In genomic region chr16:28292731-28293588, GRCh38 we compare ENCODE assay signal across 8 cellular contexts. TPM values are rescaled to one million over a fixed set of nuclear protein-coding genes. Genes with fewer than 3 reads are reported as not detected.
DNase-seq lines count a peak whose midpoint lies in the region; ATAC-seq and TF ChIP-seq lines count a peak whose summit lies in the region.

No MANE protein-coding gene starts in this region.

- H3K27ac Mint-ChIP-seq in activated naive CD8-positive, alpha-beta T cell treated with anti-CD3 and anti-CD28 coated beads, Interleukin-2, amount 50 U/mL, for 24 hours = no peak overlapping the region

- H3K27me3 ChIP-seq in testis = no peaks in the 10 kb centered on the region

- peaks cover 61% of the 10 kb centered on the region for H3K4me1 Mint-ChIP-seq in activated naive CD8-positive, alpha-beta T cell treated with anti-CD3 and anti-CD28 coated beads, Interleukin-2, amount 50 U/mL, for 24 hours

- DNase-seq in NCI-H2081 (lab: John Stamatoyannopoulos, UW) (peak; percentile 77 to 83), NCI-H2081 treated with DMSO at 0.1 percent for 48 hours (lab: John Stamatoyannopoulos, UW) (no peak), NCI-H146 treated with DMSO at 0.1 percent for 48 hours (lab: John Stamatoyannopoulos, UW; ENCODE audit: unreplicated experiment) (peak; percentile 90), kidney tubule cell (ENCODE audit: low spot score) (peak; percentile 16), testis (no peak), SW480 (ENCODE audit: low spot score) (no peak)
- no peak for DNase-seq in activated naive CD8-positive, alpha-beta T cell treated with anti-CD3 and anti-CD28 coated beads, Interleukin-2, amount 50 U/mL, for 24 hours

- no peak for ATAC-seq in activated naive CD8-positive, alpha-beta T cell treated with anti-CD3 and anti-CD28 coated beads, Interleukin-2, amount 50 U/mL, for 24 hours
- ATAC-seq in HG03095 (IDR thresholded peaks at IDR 0.05; ENCODE audit: unreplicated experiment) = no peak

- H3K4me1 ChIP-seq in testis = peaks cover 12% of the 10 kb centered on the region

- WGBS in testis, 2 donors = 0 to 2% methylated on average over 1 to 40 of the region's 60 CpGs

- intact Hi-C loops in testis (cut with DNase I; ENCODE audit: low total_unique reads) = no loop called here

- H3K4me3 ChIP-seq in testis = peak overlapping the region; percentile 47 to 49

- no peaks in the 10 kb centered on the region for H3K9me3 ChIP-seq in testis

- H3K27me3 Mint-ChIP-seq in activated naive CD8-positive, alpha-beta T cell treated with anti-CD3 and anti-CD28 coated beads, Interleukin-2, amount 50 U/mL, for 24 hours = no peaks in the 10 kb centered on the region

- H3K4me3 Mint-ChIP-seq in activated naive CD8-positive, alpha-beta T cell treated with anti-CD3 and anti-CD28 coated beads, Interleukin-2, amount 50 U/mL, for 24 hours = peak overlapping the region; percentile 83

- no peak overlapping the region for H3K27ac ChIP-seq in testis

- H3K36me3 ChIP-seq in testis (ENCODE audit: low read depth, missing control alignments) = no peaks in the 10 kb centered on the region

- TF ChIP-seq POLR2A in testis (IDR thresholded peaks at IDR 0.05) = no peak

- H3K36me3 Mint-ChIP-seq in activated naive CD8-positive, alpha-beta T cell treated with anti-CD3 and anti-CD28 coated beads, Interleukin-2, amount 50 U/mL, for 24 hours (ENCODE audit: low read depth) = no peaks in the 10 kb centered on the region

- no peak for TF ChIP-seq CTCF in testis (IDR thresholded peaks at IDR 0.05)

- no peaks in the 10 kb centered on the region for H3K9me3 Mint-ChIP-seq in activated naive CD8-positive, alpha-beta T cell treated with anti-CD3 and anti-CD28 coated beads, Interleukin-2, amount 50 U/mL, for 24 hours

RNA-seq across cellular contexts. Expression of gene SBK1, which starts 0.6 kb away (rescaled TPM):
- total RNA-seq in testis = 1 to 10 TPM; 4.6 to 8.1 TPM
- polyA plus RNA-seq in testis (ENCODE audit: insufficient read depth, low read depth, low replicate concordance) = 4.1 TPM

Comparison
In these comparisons a context has a peak if more than half of its experiments do, and no peak if none do; other contexts are left out.
1. DNase-seq: peak in NCI-H2081 (2 of 2), NCI-H146 treated with DMSO at 0.1 percent for 48 hours (single experiment) and kidney tubule cell (single experiment); none in NCI-H2081 treated with DMSO at 0.1 percent for 48 hours (single experiment), activated naive CD8-positive, alpha-beta T cell treated with anti-CD3 and anti-CD28 coated beads, Interleukin-2, amount 50 U/mL, for 24 hours (single experiment), testis (single experiment) and SW480 (single experiment).